Comparison of ENCODE assay signal across 8 cellular contexts in the genomic region with DNA sequence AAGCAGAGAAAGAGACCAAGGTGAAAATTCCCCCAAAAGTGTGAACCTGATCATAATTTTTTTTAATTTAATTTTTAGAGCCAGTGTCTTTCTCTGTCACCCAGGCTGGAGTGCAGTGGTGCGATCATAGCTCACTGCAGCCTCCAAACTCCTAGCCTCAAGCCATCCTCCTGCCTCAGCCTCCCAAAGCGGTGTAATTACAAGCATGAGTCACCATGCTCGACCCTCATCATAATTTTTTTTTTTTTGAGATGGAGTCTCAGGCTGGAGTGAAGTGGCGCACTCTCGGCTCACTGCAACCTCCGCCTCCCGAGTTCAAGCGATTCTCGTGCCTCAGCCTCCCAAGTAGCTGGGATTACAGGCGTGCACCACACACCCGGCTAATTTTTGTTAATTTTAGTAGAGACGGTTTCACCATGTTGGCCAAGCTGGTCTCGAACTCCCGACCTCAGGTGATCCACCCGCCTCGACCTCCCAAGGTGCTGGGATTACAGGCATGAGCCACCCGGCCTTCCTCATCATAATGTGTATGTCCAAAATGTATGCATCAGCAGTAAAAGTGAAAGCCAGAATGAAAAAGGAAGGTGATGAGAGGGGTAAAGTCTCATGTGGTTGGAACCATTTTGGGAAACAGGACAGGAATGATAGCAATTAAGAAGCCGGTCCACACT. TPM values are rescaled to one million over a fixed set of nuclear protein-coding genes. Genes with fewer than 3 reads are reported as not detected.
DNase-seq lines count a peak whose midpoint lies in the region; ATAC-seq and TF ChIP-seq lines count a peak whose summit lies in the region.
"Not testable (repeated sequence)": the region's sequence is repeated elsewhere in the genome, so short reads cannot be mapped to it uniquely, and the experiment has no call there.

No MANE protein-coding gene starts in this region.

- peak overlapping the region; percentile 97 for H3K27ac ChIP-seq in C4-2B
- peak overlapping the region; percentile 82; the same call in 1 of the 2 replicates for H3K27ac ChIP-seq in HUES64 (ENCODE audit: low read depth, low read length)
- peak overlapping the region; percentile 90 for H3K27ac ChIP-seq in WERI-Rb-1
- H3K27ac ChIP-seq in adrenal gland, result peak overlapping the region; percentile 26 to 95 (median 95)
- H3K27ac ChIP-seq in temporal lobe (ENCODE audit: low read depth, low read length), result peak overlapping the region; percentile 69

- H3K4me1 Mint-ChIP-seq in osteocyte (ENCODE audit: unreplicated experiment), result peaks cover 22% of the 10 kb centered on the region

- H3K4me3 Mint-ChIP-seq in osteocyte (ENCODE audit: unreplicated experiment), result peak overlapping the region; percentile 99

- H3K9ac ChIP-seq in HUES64 (ENCODE audit: low read depth, low read length), result peak overlapping the region; percentile 95

- H3K27me3 Mint-ChIP-seq in osteocyte (ENCODE audit: unreplicated experiment), result not testable (repeated sequence)

- H3K9me3 ChIP-seq in HUES64 (ENCODE audit: insufficient read depth, low read depth, low read length); WERI-Rb-1 (ENCODE audit: severe bottlenecking); adrenal gland (replicated peaks in 1 of 3): not testable (repeated sequence)

- peak overlapping the region; percentile 91 for H3K4me3 ChIP-seq in HUES64 (ENCODE audit: low read length)
- peak overlapping the region; percentile 84 for H3K4me3 ChIP-seq in WERI-Rb-1 (ENCODE audit: low read depth, low read length)
- H3K4me3 ChIP-seq in adrenal gland, result peak overlapping the region; percentile 9 to 90 (median 78)
- H3K4me3 ChIP-seq in epithelial cell of esophagus (ENCODE audit: low read length), result peak overlapping the region; percentile 95

- not testable (repeated sequence) for TF ChIP-seq POLR2A in adrenal gland (IDR thresholded peaks at IDR 0.05)

- intact Hi-C loops in adrenal gland (cut with DNase I); left colon (cut with DNase I, micrococcal nuclease): not testable (repeated sequence)

- WGBS in HUES64, result 83% methylated on average over 18 of the region's 18 CpGs
- WGBS in adrenal gland, 4 donors, result 67 to 73% (median 72%) methylated on average over 18 of the region's 18 CpGs

- peak overlapping the region; percentile 100 for H3K27ac Mint-ChIP-seq in osteocyte (ENCODE audit: unreplicated experiment)

- H3K4me1 ChIP-seq in HUES64 (ENCODE audit: insufficient read depth, low read length), result not testable (repeated sequence)
- peaks cover 7 to 29% of the 10 kb centered on the region in 2 donors for H3K4me1 ChIP-seq in adrenal gland (replicated peaks in 1 of 2)

- not testable (repeated sequence) for ATAC-seq in left colon

- TF ChIP-seq CTCF in C4-2B (conservative IDR thresholded peaks at IDR 0.05); WERI-Rb-1 (IDR thresholded peaks at IDR 0.05; ENCODE audit: low read depth, low read length); adrenal gland (IDR thresholded peaks at IDR 0.05); epithelial cell of esophagus (IDR thresholded peaks at IDR 0.05; ENCODE audit: insufficient read depth, low read depth, low read length, missing control alignments); osteocyte (IDR thresholded peaks at IDR 0.05): not testable (repeated sequence)

- not testable (repeated sequence) for H3K27me3 ChIP-seq in HUES64 (ENCODE audit: insufficient read depth, low read length); WERI-Rb-1 (ENCODE audit: insufficient read depth, low read depth, severe bottlenecking); adrenal gland

- not testable (repeated sequence) for H3K9me3 Mint-ChIP-seq in osteocyte (ENCODE audit: unreplicated experiment)

- DNase-seq in WERI-Rb-1; epithelial cell of esophagus (ENCODE audit: low read depth): not testable (repeated sequence)
- DNase-seq in adrenal gland, result peak in 3 of 7 donors; percentile 4 to 21 (median 8)
- DNase-seq in left colon, result peak; percentile 15 to 30
- DNase-seq in osteocyte (ENCODE audit: extremely low spot score, unreplicated experiment), result peak; percentile 57

- peaks cover 29% of the 10 kb centered on the region for H3K36me3 ChIP-seq in HUES64 (ENCODE audit: insufficient read depth, low read length)
- peaks cover 26% of the 10 kb centered on the region for H3K36me3 ChIP-seq in WERI-Rb-1
- H3K36me3 ChIP-seq in adrenal gland (replicated peaks in 1 of 2), result peaks cover 0 to 24% of the 10 kb centered on the region in 2 donors

- H3K36me3 Mint-ChIP-seq in osteocyte (ENCODE audit: unreplicated experiment), result peaks cover 11% of the 10 kb centered on the region

RNA-seq across cellular contexts. Expression of a gene that starts 0.6 kb away (rescaled TPM):
- polyA plus RNA-seq in HUES64 (2013, experiment 1 of 2), result 332 TPM
- polyA plus RNA-seq in HUES64 (2013, experiment 2 of 2), result 333 TPM
- total RNA-seq in adrenal gland (100 to 1,000 TPM in 7 of 8 donors, 10 to 100 TPM in 1; 86.3 to 255 (median 141) TPM), left colon (100 to 1,000 TPM; 127 to 157 TPM), osteocyte (172 and 183 TPM in 2 replicates), temporal lobe (100 TPM)
- 100 to 1,000 TPM; 126 to 372 (median 173) TPM for polyA plus RNA-seq in adrenal gland

RNA-seq across cellular contexts. Expression of a gene that starts 25.7 kb away (rescaled TPM):
- 15.8 TPM for polyA plus RNA-seq in HUES64 (2013, experiment 1 of 2)
- polyA plus RNA-seq in HUES64 (2013, experiment 2 of 2), result 20.2 TPM
- total RNA-seq in adrenal gland (1 to 10 TPM in 3 of 8 donors, under 1 TPM in 4, not detected in 1; 0.18 to 1.7 (median 0.98) TPM), left colon (1 to 10 TPM; 4.6 to 6.9 TPM), osteocyte (0.55 and 1.1 TPM in 2 replicates), temporal lobe (2.0 TPM)
- 1 to 10 TPM; 1.0 to 1.7 (median 1.6) TPM for polyA plus RNA-seq in adrenal gland

RNA-seq across cellular contexts. Expression of a gene that starts 32.2 kb away (rescaled TPM):
- 1.3 TPM for polyA plus RNA-seq in HUES64 (2013, experiment 1 of 2)
- polyA plus RNA-seq in HUES64 (2013, experiment 2 of 2), result 1.5 TPM
- total RNA-seq in adrenal gland (10 to 100 TPM in 2 of 8 donors, 1 to 10 TPM in 6; 4.8 to 17.1 (median 8.0) TPM), left colon (1 to 10 TPM; 6.3 to 7.5 TPM), osteocyte (3.1 and 3.4 TPM in 2 replicates), temporal lobe (0.49 TPM)
- 1 to 10 TPM; 3.1 to 7.0 (median 5.5) TPM for polyA plus RNA-seq in adrenal gland
